ENCODE assay signal across 28 cellular contexts in genomic region chr20:36628076-36628475, GRCh38. TPM values are rescaled to one million over a fixed set of nuclear protein-coding genes. Genes with fewer than 3 reads are reported as not detected.
A peak's percentile ranks its signal among the peaks of the same experiment; 100 is the strongest.
DNase-seq lines count a peak whose midpoint lies in the region; ATAC-seq and TF ChIP-seq lines count a peak whose summit lies in the region.
"Had no signal": no experiment of that assay in that cellular context is flagged by ENCODE, and none has a peak within 500 bp of the region (broad histone marks: within the 10 kb centered on the region; RNA-seq: fewer than 3 reads in every experiment).

No MANE protein-coding gene starts in this region.

- H3K4me1 ChIP-seq in HEK293 (ENCODE audit: control insufficient read depth, insufficient read depth, low read length) (no peaks in the 10 kb centered on the region), HAP-1 (no peaks in the 10 kb centered on the region)
- H3K4me1 ChIP-seq in naive thymus-derived CD4-positive, alpha-beta T cell (ENCODE audit: control insufficient read depth in 2 of 2, insufficient read depth in 2 of 2, low read length in 2 of 2): peaks cover 28 to 33% of the 10 kb centered on the region in 2 donors
- H3K4me1 ChIP-seq: A549, neural progenitor cell, SJSA1 had no signal

- no peaks in the 10 kb centered on the region for H3K27me3 ChIP-seq in naive thymus-derived CD4-positive, alpha-beta T cell (ENCODE audit: control insufficient read depth in 2 of 2, insufficient read depth in 2 of 2, low read length in 2 of 2)
- no peaks in the 10 kb centered on the region for H3K27me3 ChIP-seq in HAP-1 (ENCODE audit: low read depth)
- H3K27me3 ChIP-seq: BLaER1, esophagus squamous epithelium, neural progenitor cell, SJSA1, suprapubic skin had no signal

- H3K4me1 Mint-ChIP-seq in activated CD4-positive, alpha-beta T cell treated with anti-CD3 and anti-CD28 coated beads for 36 hours: peaks cover 49% of the 10 kb centered on the region
- H3K4me1 Mint-ChIP-seq in activated T-helper 17 cell treated with anti-CD3 and anti-CD28 coated beads, Interleukin-2, amount 50 U/mL, for 72 hours: peaks cover 24% of the 10 kb centered on the region
- peaks cover 27 to 67% (median 61%) of the 10 kb centered on the region in 7 donors for H3K4me1 Mint-ChIP-seq in naive thymus-derived CD4-positive, alpha-beta T cell
- H3K4me1 Mint-ChIP-seq in stimulated activated memory B cell treated with anti-CD40 and anti-IgM and Interleukin-4, amounts not matched to agents 10 μg/mL and 1 μg/mL and 100 μg/mL, for 72 hours: peaks cover 10% of the 10 kb centered on the region

- peak overlapping the region; percentile 27 for H3K27ac Mint-ChIP-seq in activated CD4-positive, alpha-beta T cell treated with anti-CD3 and anti-CD28 coated beads for 36 hours
- H3K27ac Mint-ChIP-seq in activated T-helper 17 cell treated with anti-CD3 and anti-CD28 coated beads, Interleukin-2, amount 50 U/mL, for 72 hours: no peak overlapping the region
- peak overlapping the region in 7 of 9 donors; percentile 5 to 96 (median 59) for H3K27ac Mint-ChIP-seq in naive thymus-derived CD4-positive, alpha-beta T cell
- no peak overlapping the region for H3K27ac Mint-ChIP-seq in stimulated activated memory B cell treated with anti-CD40 and anti-IgM and Interleukin-4, amounts not matched to agents 10 μg/mL and 1 μg/mL and 100 μg/mL, for 72 hours
- H3K27ac Mint-ChIP-seq: neural progenitor cell, progenitor cell of endocrine pancreas had no signal

- no peaks in the 10 kb centered on the region for H3K9me3 Mint-ChIP-seq in activated CD4-positive, alpha-beta T cell treated with anti-CD3 and anti-CD28 coated beads for 36 hours (ENCODE audit: low read depth)
- H3K9me3 Mint-ChIP-seq in activated T-helper 17 cell treated with anti-CD3 and anti-CD28 coated beads, Interleukin-2, amount 50 U/mL, for 72 hours: no peaks in the 10 kb centered on the region
- no peaks in the 10 kb centered on the region for H3K9me3 Mint-ChIP-seq in naive thymus-derived CD4-positive, alpha-beta T cell
- no peaks in the 10 kb centered on the region for H3K9me3 Mint-ChIP-seq in stimulated activated memory B cell treated with anti-CD40 and anti-IgM and Interleukin-4, amounts not matched to agents 10 μg/mL and 1 μg/mL and 100 μg/mL, for 72 hours
- H3K9me3 Mint-ChIP-seq: neural progenitor cell had no signal

- peak; percentile 45 for ATAC-seq in activated CD4-positive, alpha-beta T cell treated with anti-CD3 and anti-CD28 coated beads for 36 hours
- ATAC-seq in activated T-helper 17 cell treated with anti-CD3 and anti-CD28 coated beads, Interleukin-2, amount 50 U/mL, for 72 hours (replicated peaks): peak; percentile 61
- peak; percentile 63 for ATAC-seq in naive thymus-derived CD4-positive, alpha-beta T cell
- ATAC-seq in stimulated activated memory B cell treated with anti-CD40 and anti-IgM and Interleukin-4, amounts not matched to agents 10 μg/mL and 1 μg/mL and 100 μg/mL, for 72 hours: no peak
- ATAC-seq: A549, left cardiac atrium, Panc1 had no signal

- in situ Hi-C loops in HAP-1 (cut with MboI; ENCODE audit: low sequenced_read_pairs): no loop called here

- H3K27me3 Mint-ChIP-seq in activated CD4-positive, alpha-beta T cell treated with anti-CD3 and anti-CD28 coated beads for 36 hours: no peaks in the 10 kb centered on the region
- H3K27me3 Mint-ChIP-seq in activated T-helper 17 cell treated with anti-CD3 and anti-CD28 coated beads, Interleukin-2, amount 50 U/mL, for 72 hours: no peaks in the 10 kb centered on the region
- H3K27me3 Mint-ChIP-seq in naive thymus-derived CD4-positive, alpha-beta T cell: no peaks in the 10 kb centered on the region
- no peaks in the 10 kb centered on the region for H3K27me3 Mint-ChIP-seq in stimulated activated memory B cell treated with anti-CD40 and anti-IgM and Interleukin-4, amounts not matched to agents 10 μg/mL and 1 μg/mL and 100 μg/mL, for 72 hours
- H3K27me3 Mint-ChIP-seq: progenitor cell of endocrine pancreas had no signal

- H3K36me3 Mint-ChIP-seq in activated CD4-positive, alpha-beta T cell treated with anti-CD3 and anti-CD28 coated beads for 36 hours (ENCODE audit: low read depth): peaks cover 62% of the 10 kb centered on the region
- H3K36me3 Mint-ChIP-seq in activated T-helper 17 cell treated with anti-CD3 and anti-CD28 coated beads, Interleukin-2, amount 50 U/mL, for 72 hours (ENCODE audit: low read depth): peaks cover 97% of the 10 kb centered on the region
- H3K36me3 Mint-ChIP-seq in naive thymus-derived CD4-positive, alpha-beta T cell: peaks cover 11 to 62% (median 49%) of the 10 kb centered on the region in 5 donors
- no peaks in the 10 kb centered on the region for H3K36me3 Mint-ChIP-seq in stimulated activated memory B cell treated with anti-CD40 and anti-IgM and Interleukin-4, amounts not matched to agents 10 μg/mL and 1 μg/mL and 100 μg/mL, for 72 hours
- H3K36me3 Mint-ChIP-seq: neural progenitor cell had no signal

- H3K9me3 ChIP-seq in HEK293 (ENCODE audit: control insufficient read depth, insufficient read depth, low read depth, low read length) (no peaks in the 10 kb centered on the region), HAP-1 (no peaks in the 10 kb centered on the region)
- H3K9me3 ChIP-seq in naive thymus-derived CD4-positive, alpha-beta T cell (ENCODE audit: control insufficient read depth in 2 of 3, low read length in 3 of 3): no peaks in the 10 kb centered on the region
- H3K9me3 ChIP-seq: A549, BLaER1, esophagus squamous epithelium, SJSA1, suprapubic skin had no signal

- TF ChIP-seq CTCF in HEK293 (tag by site-specific recombination; IDR thresholded peaks at IDR 0.05): no peak

- no peak overlapping the region for H3K27ac ChIP-seq in HEK293 (ENCODE audit: extremely low read depth, low read depth, low read length)
- H3K27ac ChIP-seq in naive thymus-derived CD4-positive, alpha-beta T cell (ENCODE audit: low read depth, low read length): no peak overlapping the region
- H3K27ac ChIP-seq: A549, BLaER1, esophagus squamous epithelium, neural progenitor cell, SJSA1, suprapubic skin had no signal

- H3K36me3 ChIP-seq in HEK293 (ENCODE audit: control insufficient read depth in 2 of 2, insufficient read depth in 1 of 2, low read length in 2 of 2) (no peaks in the 10 kb centered on the region; a peak in 1 of 3 replicates), HAP-1 (replicated peaks) (no peaks in the 10 kb centered on the region)
- H3K36me3 ChIP-seq in naive thymus-derived CD4-positive, alpha-beta T cell (ENCODE audit: control insufficient read depth in 2 of 3, insufficient read depth in 3 of 3, low read length in 3 of 3): peaks cover 4 to 74% (median 9%) of the 10 kb centered on the region in 3 experiments
- H3K36me3 ChIP-seq: BLaER1, esophagus squamous epithelium, neural progenitor cell, SJSA1, suprapubic skin had no signal

- no peak overlapping the region for H3K4me3 Mint-ChIP-seq in activated CD4-positive, alpha-beta T cell treated with anti-CD3 and anti-CD28 coated beads for 36 hours
- no peak overlapping the region for H3K4me3 Mint-ChIP-seq in activated T-helper 17 cell treated with anti-CD3 and anti-CD28 coated beads, Interleukin-2, amount 50 U/mL, for 72 hours
- H3K4me3 Mint-ChIP-seq in naive thymus-derived CD4-positive, alpha-beta T cell: peak overlapping the region in 3 of 10 donors; percentile 3 to 13 (median 10)
- H3K4me3 Mint-ChIP-seq in stimulated activated memory B cell treated with anti-CD40 and anti-IgM and Interleukin-4, amounts not matched to agents 10 μg/mL and 1 μg/mL and 100 μg/mL, for 72 hours: no peak overlapping the region
- H3K4me3 Mint-ChIP-seq: neural progenitor cell had no signal

- POLR2A ChIA-PET in activated CD4-positive, alpha-beta T cell treated with anti-CD3 and anti-CD28 coated beads for 36 hours (lab: Charles Lee): no interaction called here
- POLR2A ChIA-PET in HEK293 (lab: Yijun Ruan, JAX): interaction anchor here (0.7 kb wide), 1 partner anchor 467 kb away, joined by 3 read pairs; no protein-coding TSS in a partner anchor
- POLR2A ChIA-PET in naive thymus-derived CD4-positive, alpha-beta T cell (lab: Charles Lee): interaction anchor here (1.5 to 6.7 kb wide), 3 partner anchors 16 to 113 kb away, joined by 4 to 74 read pairs (median 15); partner anchors contain the start of genes RAB5IF and SLA2

- intact Hi-C loops in activated CD4-positive, alpha-beta T cell treated with anti-CD3 and anti-CD28 coated beads for 36 hours (cut with DNase I, micrococcal nuclease): no loop called here
- intact Hi-C loops in naive thymus-derived CD4-positive, alpha-beta T cell (cut with micrococcal nuclease): no loop called here

- no peak overlapping the region for H3K4me3 ChIP-seq in HEK293 (ENCODE audit: low read depth, low read length)
- H3K4me3 ChIP-seq in naive thymus-derived CD4-positive, alpha-beta T cell (ENCODE audit: low read length): no peak overlapping the region
- no peak overlapping the region for H3K4me3 ChIP-seq in HAP-1
- H3K4me3 ChIP-seq: A549, BLaER1, esophagus squamous epithelium, neural progenitor cell, SJSA1, skin epidermis, suprapubic skin had no signal

- CTCF ChIA-PET in activated CD4-positive, alpha-beta T cell treated with anti-CD3 and anti-CD28 coated beads for 36 hours (lab: Charles Lee): interaction anchor here (0.7 kb wide), 1 partner anchor 262 kb away, joined by 4 read pairs; no protein-coding TSS in a partner anchor
- CTCF ChIA-PET in HEK293 (lab: Yijun Ruan, JAX): interaction anchor here (0.5 kb wide), 1 partner anchor 328 kb away, joined by 4 read pairs; no protein-coding TSS in a partner anchor
- CTCF ChIA-PET in naive thymus-derived CD4-positive, alpha-beta T cell (lab: Charles Lee): interaction anchor here (1.0 to 1.2 kb wide), 2 partner anchors 15 kb away, joined by 3 read pairs; no protein-coding TSS in a partner anchor

- peak; percentile 28 for DNase-seq in activated CD4-positive, alpha-beta T cell treated with anti-CD3 and anti-CD28 coated beads for 36 hours
- DNase-seq in activated CD4-positive, alpha-beta T cell treated with anti-CD3 and anti-CD28 coated beads, Interleukin-2, amount 50 U/mL, for 4 hours: no peak
- no peak for DNase-seq in naive thymus-derived CD4-positive, alpha-beta T cell
- no peak for DNase-seq in NCI-H187 (lab: John Stamatoyannopoulos, UW)
- no peak for DNase-seq in HAP-1 (ENCODE audit: low spot score in 2 of 2)
- DNase-seq: anterior cingulate cortex; cerebellar nuclear complex; DMS 273 treated with DMSO at 0.1 percent for 48 hours; effector CD4-positive, alpha-beta T cell; esophagus squamous epithelium; H7; left cardiac atrium; NCI-H1694; NCI-H226; stimulated activated CD4-positive, alpha-beta T cell treated with anti-CD3 and anti-CD28 coated beads, Interleukin-4, amount 100 ng/mL, for 1 hour; T-helper 9 cell had no signal

RNA-seq across cellular contexts. Expression of gene SLA2, which starts 17.9 kb away (rescaled TPM):
- 10 to 100 TPM; 48.7 to 52.6 TPM for total RNA-seq in activated CD4-positive, alpha-beta T cell treated with anti-CD3 and anti-CD28 coated beads for 36 hours
- total RNA-seq in activated T-helper 17 cell treated with anti-CD3 and anti-CD28 coated beads, Interleukin-2, amount 50 U/mL, for 72 hours: 10 to 100 TPM; 42.4 to 43.7 TPM
- 10 to 100 TPM; 28.3 to 80.7 (median 29.7) TPM for total RNA-seq in naive thymus-derived CD4-positive, alpha-beta T cell
- 10 to 100 TPM; 11.0 to 13.7 TPM for polyA plus RNA-seq in naive thymus-derived CD4-positive, alpha-beta T cell
- total RNA-seq: MCF 10A, SJSA1 had no signal

RNA-seq across cellular contexts. Expression of gene RAB5IF, which starts 22.5 kb away (rescaled TPM):
- total RNA-seq in activated CD4-positive, alpha-beta T cell treated with anti-CD3 and anti-CD28 coated beads for 36 hours: 10 to 100 TPM; 71.7 to 90.2 TPM
- 100 to 1,000 TPM in 1 of 2 donors, 10 to 100 TPM in 1; 60.8 to 186 TPM for total RNA-seq in activated T-helper 17 cell treated with anti-CD3 and anti-CD28 coated beads, Interleukin-2, amount 50 U/mL, for 72 hours
- 100 to 1,000 TPM in 1 of 5 experiments, 10 to 100 TPM in 4; 47.9 to 100 (median 53.1) TPM for total RNA-seq in naive thymus-derived CD4-positive, alpha-beta T cell
- polyA plus RNA-seq in naive thymus-derived CD4-positive, alpha-beta T cell: 100 to 1,000 TPM; 104 to 153 TPM

RNA-seq across cellular contexts. Expression of gene TGIF2, which starts 54.7 kb away (rescaled TPM):
- 10 to 100 TPM; 44.9 to 48.7 TPM for total RNA-seq in activated CD4-positive, alpha-beta T cell treated with anti-CD3 and anti-CD28 coated beads for 36 hours
- total RNA-seq in activated T-helper 17 cell treated with anti-CD3 and anti-CD28 coated beads, Interleukin-2, amount 50 U/mL, for 72 hours: 10 to 100 TPM; 43.8 to 57.1 TPM
- 10 to 100 TPM; 35.6 to 44.3 (median 40.7) TPM for total RNA-seq in naive thymus-derived CD4-positive, alpha-beta T cell
- polyA plus RNA-seq in naive thymus-derived CD4-positive, alpha-beta T cell: 10 to 100 TPM; 32.1 to 37.7 TPM

Comparison
In these comparisons a context has a peak if more than half of its experiments do, and no peak if none do; other contexts are left out.
1. H3K27ac Mint-ChIP-seq: peak in activated CD4-positive, alpha-beta T cell treated with anti-CD3 and anti-CD28 coated beads for 36 hours (single experiment) and naive thymus-derived CD4-positive, alpha-beta T cell (7 of 9); none in activated T-helper 17 cell treated with anti-CD3 and anti-CD28 coated beads, Interleukin-2, amount 50 U/mL, for 72 hours (single experiment) and stimulated activated memory B cell treated with anti-CD40 and anti-IgM and Interleukin-4, amounts not matched to agents 10 μg/mL and 1 μg/mL and 100 μg/mL, for 72 hours (single experiment).